27 cellular contexts compared by ENCODE assay signal in the genomic region with DNA sequence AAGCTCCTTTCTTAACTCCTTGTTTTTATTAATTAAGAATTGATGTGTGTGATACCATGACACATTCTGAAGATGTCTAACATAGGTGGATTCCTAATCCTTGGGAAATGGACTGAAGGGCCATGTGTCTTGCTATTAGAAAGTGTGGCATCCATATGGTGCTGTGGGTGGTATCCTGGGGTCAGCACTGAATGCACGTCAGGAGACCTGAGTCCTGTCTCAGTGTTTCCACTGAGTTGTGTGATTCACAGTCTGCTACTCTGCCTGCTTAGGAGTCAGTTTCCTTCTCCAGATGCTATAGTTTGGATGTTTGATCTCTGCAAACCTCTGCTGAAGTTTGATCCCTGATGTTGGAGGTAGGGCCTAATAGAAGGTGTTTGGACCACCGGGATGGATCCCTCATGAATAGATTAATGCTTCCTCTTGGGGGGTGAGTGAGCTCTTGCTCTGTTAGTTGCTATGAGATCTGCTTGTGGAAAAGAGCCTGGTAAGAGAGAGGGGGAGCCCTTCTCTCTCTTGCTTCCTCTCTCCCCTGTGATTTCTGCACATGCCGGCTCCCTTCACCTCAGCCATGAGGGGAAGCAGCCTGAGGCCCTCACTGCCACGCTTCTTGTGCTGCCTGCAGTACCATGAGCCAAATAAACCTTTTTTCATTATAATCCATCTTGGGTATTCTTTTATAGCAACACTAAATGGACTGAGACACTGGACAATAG.
"Had no signal": no experiment of that assay in that cellular context is flagged by ENCODE, and none has a peak within 500 bp of the region (broad histone marks: within the 10 kb centered on the region; RNA-seq: fewer than 3 reads in every experiment).

No MANE protein-coding gene starts in this region.

- ATAC-seq: activated CD4-positive, alpha-beta T cell treated with anti-CD3 and anti-CD28 coated beads for 36 hours; activated T-cell treated with anti-CD3 and anti-CD28 coated beads, Interleukin-2, amount 50 U/mL, for 4 hours; effector memory CD8-positive, alpha-beta T cell; heart left ventricle; left lobe of liver; lower lobe of right lung; naive thymus-derived CD4-positive, alpha-beta T cell had no signal

- H3K27ac ChIP-seq: adrenal gland, ascending aorta, colonic mucosa, esophagus squamous epithelium, heart left ventricle, lower lobe of right lung, sigmoid colon, thoracic aorta, vagina had no signal

- H3K36me3 Mint-ChIP-seq: activated naive CD8-positive, alpha-beta T cell; naive thymus-derived CD4-positive, alpha-beta T cell; type B pancreatic cell had no signal

- H3K9me3 Mint-ChIP-seq: activated T-helper 2 cell treated with anti-CD3 and anti-CD28 coated beads, Interferon-gamma antibody, Interleukin-2, Interleukin-4, amounts not matched to agents 10 μg/mL and 5 μg/mL and 100 μg/mL, durations not matched to agents 14 hours and 24 hours and 36 hours; type B pancreatic cell had no signal

- H3K9me3 ChIP-seq: adrenal gland, ascending aorta, colonic mucosa, esophagus squamous epithelium, heart left ventricle, lower lobe of right lung, sigmoid colon, thoracic aorta, vagina had no signal

- H3K4me1 Mint-ChIP-seq: activated CD4-positive, alpha-beta T cell treated with anti-CD3 and anti-CD28 coated beads for 36 hours had no signal

- H3K4me3 ChIP-seq: adrenal gland, ascending aorta, colonic mucosa, dorsolateral prefrontal cortex, esophagus squamous epithelium, heart left ventricle, lower lobe of right lung, sigmoid colon, thoracic aorta, vagina had no signal

- H3K4me3 Mint-ChIP-seq: activated CD4-positive, alpha-beta T cell treated with anti-CD3 and anti-CD28 coated beads for 36 hours; activated naive CD8-positive, alpha-beta T cell; activated T-cell treated with anti-CD3 and anti-CD28 coated beads, Interleukin-2, amount 50 U/mL, for 4 hours; effector memory CD8-positive, alpha-beta T cell; naive thymus-derived CD4-positive, alpha-beta T cell; type B pancreatic cell had no signal

- H3K36me3 ChIP-seq: adrenal gland, ascending aorta, colonic mucosa, esophagus squamous epithelium, heart left ventricle, lower lobe of right lung, sigmoid colon, thoracic aorta, vagina had no signal

- DNase-seq: activated CD4-positive, alpha-beta T cell treated with anti-CD3 and anti-CD28 coated beads for 36 hours; activated CD4-positive, alpha-beta T cell treated with anti-CD3 and anti-CD28 coated beads, Interleukin-2, amount 50 U/mL, for 4 hours; activated CD8-positive, alpha-beta memory T cell treated with anti-CD3 and anti-CD28 coated beads for 24 hours; activated CD8-positive, alpha-beta memory T cell treated with anti-CD3 and anti-CD28 coated beads, Interleukin-2, amount 50 U/mL, for 48 hours; activated naive CD4-positive, alpha-beta T cell; activated T-cell treated with anti-CD3 and anti-CD28 coated beads, Interleukin-2, amount 50 U/mL, for 4 hours; adrenal gland; central memory CD4-positive, alpha-beta T cell; colonic mucosa; dorsolateral prefrontal cortex; effector memory CD8-positive, alpha-beta T cell; esophagus squamous epithelium; heart left ventricle; lower lobe of right lung; naive thymus-derived CD4-positive, alpha-beta T cell; retina; sigmoid colon; stimulated activated CD4-positive, alpha-beta T cell treated with anti-CD3 and anti-CD28 coated beads, Interleukin-2, amount 100 ng/mL, for 48 hours; stimulated activated naive CD4-positive, alpha-beta T cell had no signal

- H3K27me3 Mint-ChIP-seq: activated CD4-positive, alpha-beta T cell treated with anti-CD3 and anti-CD28 coated beads for 36 hours; effector memory CD8-positive, alpha-beta T cell had no signal

- H3K4me1 ChIP-seq: adrenal gland, ascending aorta, colonic mucosa, esophagus squamous epithelium, lower lobe of right lung, vagina had no signal

- H3K27ac Mint-ChIP-seq: activated CD4-positive, alpha-beta T cell treated with anti-CD3 and anti-CD28 coated beads for 36 hours; activated naive CD8-positive, alpha-beta T cell; activated T-helper 2 cell treated with anti-CD3 and anti-CD28 coated beads, Interferon-gamma antibody, Interleukin-2, Interleukin-4, amounts not matched to agents 10 μg/mL and 5 μg/mL and 100 μg/mL, durations not matched to agents 14 hours and 24 hours and 36 hours; effector memory CD8-positive, alpha-beta T cell; naive thymus-derived CD4-positive, alpha-beta T cell; progenitor cell of endocrine pancreas; type B pancreatic cell had no signal

- H3K27me3 ChIP-seq: adrenal gland, ascending aorta, colonic mucosa, dorsolateral prefrontal cortex, esophagus squamous epithelium, heart left ventricle, sigmoid colon, vagina had no signal
